Comparison of ENCODE assay signal across 23 cellular contexts in the genomic region with DNA sequence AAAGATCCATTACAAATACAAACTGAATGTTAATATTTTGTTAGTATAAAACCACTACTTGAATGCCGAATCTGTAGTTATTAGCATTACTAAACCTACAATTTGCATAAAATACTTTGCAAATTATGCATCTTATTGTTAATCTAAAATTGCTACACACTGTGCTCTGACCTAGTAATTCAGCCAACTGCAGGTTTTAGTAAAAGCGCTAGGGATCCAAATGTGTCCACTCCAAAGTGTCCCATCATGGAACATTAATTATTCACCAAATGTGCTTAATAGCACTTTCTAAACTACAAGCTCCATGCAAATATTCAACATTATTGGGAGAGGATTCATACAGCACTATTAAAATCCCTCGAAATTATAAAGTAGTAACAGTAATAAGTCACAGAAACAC. TPM values are rescaled to one million over a fixed set of nuclear protein-coding genes. Genes with fewer than 3 reads are reported as not detected.
DNase-seq lines count a peak whose midpoint lies in the region; ATAC-seq and TF ChIP-seq lines count a peak whose summit lies in the region.
"Had no signal": no experiment of that assay in that cellular context is flagged by ENCODE, and none has a peak within 500 bp of the region (broad histone marks: within the 10 kb centered on the region; RNA-seq: fewer than 3 reads in every experiment).

No MANE protein-coding gene starts in this region.

- H3K4me3 Mint-ChIP-seq in GM23338 = no peak overlapping the region
- no peak overlapping the region for H3K4me3 Mint-ChIP-seq in activated CD8-positive, alpha-beta memory T cell treated with anti-CD3 and anti-CD28 coated beads, Interleukin-2, amount 10 ng/mL, durations not matched to agents 7 days and 5 days
- H3K4me3 Mint-ChIP-seq in activated T-helper 17 cell treated with anti-CD3 and anti-CD28 coated beads, Interleukin-2, amount 50 U/mL, for 72 hours = no peak overlapping the region
- H3K4me3 Mint-ChIP-seq in activated T-helper 2 cell treated with anti-CD3 and anti-CD28 coated beads, Interferon-gamma antibody, Interleukin-2, Interleukin-4, amounts not matched to agents 10 μg/mL and 5 μg/mL and 100 μg/mL, durations not matched to agents 14 hours and 24 hours and 36 hours (ENCODE audit: low read depth) = no peak overlapping the region
- H3K4me3 Mint-ChIP-seq: CD14-positive monocyte; CD4-positive, alpha-beta T cell; CD8-positive, alpha-beta memory T cell; H9 had no signal

- WGBS in sigmoid colon, 2 donors = 90 to 92% methylated on average over 3 of the region's 3 CpGs

- no peaks in the 10 kb centered on the region for H3K36me3 Mint-ChIP-seq in GM23338 (ENCODE audit: low read depth)
- peaks cover 2% of the 10 kb centered on the region for H3K36me3 Mint-ChIP-seq in activated CD8-positive, alpha-beta memory T cell treated with anti-CD3 and anti-CD28 coated beads, Interleukin-2, amount 10 ng/mL, durations not matched to agents 7 days and 5 days
- no peaks in the 10 kb centered on the region for H3K36me3 Mint-ChIP-seq in activated T-helper 17 cell treated with anti-CD3 and anti-CD28 coated beads, Interleukin-2, amount 50 U/mL, for 72 hours (ENCODE audit: low read depth)
- H3K36me3 Mint-ChIP-seq in activated T-helper 2 cell treated with anti-CD3 and anti-CD28 coated beads, Interferon-gamma antibody, Interleukin-2, Interleukin-4, amounts not matched to agents 10 μg/mL and 5 μg/mL and 100 μg/mL, durations not matched to agents 14 hours and 24 hours and 36 hours (ENCODE audit: low read depth) = no peaks in the 10 kb centered on the region
- H3K36me3 Mint-ChIP-seq: CD8-positive, alpha-beta memory T cell had no signal

- peaks cover 10% of the 10 kb centered on the region; the same call in 2 of the 3 replicates for H3K4me1 Mint-ChIP-seq in GM23338
- H3K4me1 Mint-ChIP-seq in activated CD8-positive, alpha-beta memory T cell treated with anti-CD3 and anti-CD28 coated beads, Interleukin-2, amount 10 ng/mL, durations not matched to agents 7 days and 5 days = peaks cover 3% of the 10 kb centered on the region
- no peaks in the 10 kb centered on the region for H3K4me1 Mint-ChIP-seq in activated T-helper 17 cell treated with anti-CD3 and anti-CD28 coated beads, Interleukin-2, amount 50 U/mL, for 72 hours
- H3K4me1 Mint-ChIP-seq in activated T-helper 2 cell treated with anti-CD3 and anti-CD28 coated beads, Interferon-gamma antibody, Interleukin-2, Interleukin-4, amounts not matched to agents 10 μg/mL and 5 μg/mL and 100 μg/mL, durations not matched to agents 14 hours and 24 hours and 36 hours (ENCODE audit: low read depth) = peaks cover 4% of the 10 kb centered on the region

- peaks cover 99% of the 10 kb centered on the region for H3K79me2 ChIP-seq in GM23338 (replicated peaks; ENCODE audit: insufficient read depth)

- H3K27ac Mint-ChIP-seq in GM23338 = no peak overlapping the region
- H3K27ac Mint-ChIP-seq in activated CD8-positive, alpha-beta memory T cell treated with anti-CD3 and anti-CD28 coated beads, Interleukin-2, amount 10 ng/mL, durations not matched to agents 7 days and 5 days = no peak overlapping the region
- H3K27ac Mint-ChIP-seq in activated T-helper 17 cell treated with anti-CD3 and anti-CD28 coated beads, Interleukin-2, amount 50 U/mL, for 72 hours = no peak overlapping the region
- H3K27ac Mint-ChIP-seq in activated T-helper 2 cell treated with anti-CD3 and anti-CD28 coated beads, Interferon-gamma antibody, Interleukin-2, Interleukin-4, amounts not matched to agents 10 μg/mL and 5 μg/mL and 100 μg/mL, durations not matched to agents 14 hours and 24 hours and 36 hours = no peak overlapping the region
- H3K27ac Mint-ChIP-seq: CD14-positive monocyte; CD4-positive, alpha-beta T cell; CD8-positive, alpha-beta memory T cell; H9 had no signal

- H3K27ac ChIP-seq in GM23338 (ENCODE audit: low read depth) = no peak overlapping the region
- peak overlapping the region; percentile 76 for H3K27ac ChIP-seq in VCaP
- peak overlapping the region in 3 of 4 donors; percentile 66 to 76 (median 67) for H3K27ac ChIP-seq in sigmoid colon
- H3K27ac ChIP-seq: A549; BLaER1 treated with 17β-estradiol and CSF1 and Interleukin-3, amounts not matched to agents 10 nM and 100 nM; GM23248 had no signal

- no peak overlapping the region for H2AFZ ChIP-seq in GM23338
- H2AFZ ChIP-seq: GM23248 had no signal

- no peak for TF ChIP-seq POLR2A in sigmoid colon (IDR thresholded peaks at IDR 0.05)

- H3K4me3 ChIP-seq in GM23338 (no peak overlapping the region), sigmoid colon (no peak overlapping the region)
- H3K4me3 ChIP-seq: A549; BLaER1 treated with 17β-estradiol and CSF1 and Interleukin-3, amounts not matched to agents 10 nM and 100 nM; GM23248 had no signal

- H3K36me3 ChIP-seq in GM23338 (ENCODE audit: insufficient read depth) = no peaks in the 10 kb centered on the region
- no peaks in the 10 kb centered on the region for H3K36me3 ChIP-seq in sigmoid colon
- H3K36me3 ChIP-seq: BE2C had no signal

- H3K4me1 ChIP-seq in GM23338 (ENCODE audit: insufficient read depth) = peaks cover 14% of the 10 kb centered on the region
- peaks cover 0 to 26% (median 17%) of the 10 kb centered on the region in 4 donors for H3K4me1 ChIP-seq in sigmoid colon
- H3K4me1 ChIP-seq: BE2C; BLaER1 treated with 17β-estradiol and CSF1 and Interleukin-3, amounts not matched to agents 10 nM and 100 nM had no signal

- H3K27me3 ChIP-seq in GM23338 (ENCODE audit: insufficient read depth) (no peaks in the 10 kb centered on the region), sigmoid colon (no peaks in the 10 kb centered on the region)
- H3K27me3 ChIP-seq: BE2C; BLaER1 treated with 17β-estradiol and CSF1 and Interleukin-3, amounts not matched to agents 10 nM and 100 nM had no signal

- peaks cover 2% of the 10 kb centered on the region for H3K27me3 Mint-ChIP-seq in GM23338 (ENCODE audit: insufficient read depth, low read depth, poor library complexity)
- no peaks in the 10 kb centered on the region for H3K27me3 Mint-ChIP-seq in activated CD8-positive, alpha-beta memory T cell treated with anti-CD3 and anti-CD28 coated beads, Interleukin-2, amount 10 ng/mL, durations not matched to agents 7 days and 5 days
- H3K27me3 Mint-ChIP-seq in activated T-helper 17 cell treated with anti-CD3 and anti-CD28 coated beads, Interleukin-2, amount 50 U/mL, for 72 hours = no peaks in the 10 kb centered on the region
- H3K27me3 Mint-ChIP-seq in activated T-helper 2 cell treated with anti-CD3 and anti-CD28 coated beads, Interferon-gamma antibody, Interleukin-2, Interleukin-4, amounts not matched to agents 10 μg/mL and 5 μg/mL and 100 μg/mL, durations not matched to agents 14 hours and 24 hours and 36 hours (ENCODE audit: low read depth) = no peaks in the 10 kb centered on the region
- H3K27me3 Mint-ChIP-seq: CD4-positive, alpha-beta T cell; CD8-positive, alpha-beta memory T cell had no signal

- no peak for TF ChIP-seq CTCF in GM23338 (conservative IDR thresholded peaks at IDR 0.05; ENCODE audit: low read depth in 2 of 2)
- no peak for TF ChIP-seq CTCF in VCaP (conservative IDR thresholded peaks at IDR 0.05)
- no peak for TF ChIP-seq CTCF in sigmoid colon (IDR thresholded peaks at IDR 0.05)

- H3K9me3 ChIP-seq in sigmoid colon = no peaks in the 10 kb centered on the region
- H3K9me3 ChIP-seq: A549; BE2C; BLaER1 treated with 17β-estradiol and CSF1 and Interleukin-3, amounts not matched to agents 10 nM and 100 nM had no signal

- CTCF ChIA-PET in activated CD8-positive, alpha-beta memory T cell treated with anti-CD3 and anti-CD28 coated beads, Interleukin-2, amount 10 ng/mL, durations not matched to agents 7 days and 5 days (lab: Charles Lee) = no interaction called here

- H3K4me2 ChIP-seq in GM23338 = peak overlapping the region; percentile 31
- H3K4me2 ChIP-seq: A549; BLaER1 treated with 17β-estradiol and CSF1 and Interleukin-3, amounts not matched to agents 10 nM and 100 nM had no signal

- intact Hi-C loops in sigmoid colon (cut with DNase I) = no loop called here
- intact Hi-C loops in activated T-helper 2 cell treated with anti-CD3 and anti-CD28 coated beads, Interferon-gamma antibody, Interleukin-2, Interleukin-4, amounts not matched to agents 10 μg/mL and 5 μg/mL and 100 μg/mL, durations not matched to agents 14 hours and 24 hours and 36 hours (cut with micrococcal nuclease) = no loop called here

- H3K9me2 ChIP-seq in GM23338 (ENCODE audit: insufficient read depth) = no peaks in the 10 kb centered on the region

- no peaks in the 10 kb centered on the region for H3F3A ChIP-seq in GM23338 (replicated peaks; ENCODE audit: low read depth)

- peaks cover 5% of the 10 kb centered on the region; the same call in 1 of the 2 replicates for H4K20me1 ChIP-seq in GM23338 (replicated peaks; ENCODE audit: insufficient read depth)

- H3K9me3 Mint-ChIP-seq in GM23338 = no peaks in the 10 kb centered on the region
- no peaks in the 10 kb centered on the region for H3K9me3 Mint-ChIP-seq in activated CD8-positive, alpha-beta memory T cell treated with anti-CD3 and anti-CD28 coated beads, Interleukin-2, amount 10 ng/mL, durations not matched to agents 7 days and 5 days (ENCODE audit: low read depth)
- H3K9me3 Mint-ChIP-seq in activated T-helper 17 cell treated with anti-CD3 and anti-CD28 coated beads, Interleukin-2, amount 50 U/mL, for 72 hours = no peaks in the 10 kb centered on the region
- H3K9me3 Mint-ChIP-seq in activated T-helper 2 cell treated with anti-CD3 and anti-CD28 coated beads, Interferon-gamma antibody, Interleukin-2, Interleukin-4, amounts not matched to agents 10 μg/mL and 5 μg/mL and 100 μg/mL, durations not matched to agents 14 hours and 24 hours and 36 hours = no peaks in the 10 kb centered on the region
- H3K9me3 Mint-ChIP-seq: CD4-positive, alpha-beta T cell; CD8-positive, alpha-beta memory T cell; H9 had no signal

- no peak for DNase-seq in GM23338 (ENCODE audit: low spot score)
- peak; percentile 45 for DNase-seq in cerebellum (ENCODE audit: low spot score)
- DNase-seq in sigmoid colon = no peak
- no peak for DNase-seq in activated CD8-positive, alpha-beta memory T cell treated with anti-CD3 and anti-CD28 coated beads, Interleukin-2, amount 10 ng/mL, durations not matched to agents 7 days and 5 days
- DNase-seq in activated T-helper 2 cell treated with anti-CD3 and anti-CD28 coated beads, Interferon-gamma antibody, Interleukin-2, Interleukin-4, amounts not matched to agents 10 μg/mL and 5 μg/mL and 100 μg/mL, durations not matched to agents 14 hours and 24 hours and 36 hours (ENCODE audit: low spot score) = no peak
- DNase-seq: 8988T; ACHN; AML-193; BE2C; CD4-positive, alpha-beta T cell; CD8-positive, alpha-beta memory T cell; DMS 273 treated with DMSO at 0.1 percent for 48 hours; DMS79; EL; GF-D8; GM23248; H9 had no signal

- no peak for TF ChIP-seq EP300 in sigmoid colon (IDR thresholded peaks at IDR 0.05)

- no peak for ATAC-seq in GM23338
- ATAC-seq in activated CD8-positive, alpha-beta memory T cell treated with anti-CD3 and anti-CD28 coated beads, Interleukin-2, amount 10 ng/mL, durations not matched to agents 7 days and 5 days = no peak
- no peak for ATAC-seq in activated T-helper 17 cell treated with anti-CD3 and anti-CD28 coated beads, Interleukin-2, amount 50 U/mL, for 72 hours (replicated peaks)
- ATAC-seq: A549, HCT116 had no signal

RNA-seq across cellular contexts. Expression of a gene that starts 14.2 kb away (rescaled TPM):
- 29.9 and 36.9 TPM in 2 replicates for total RNA-seq in GM23338 (2014; rRNA removed; shearing (Covaris generic))
- polyA plus RNA-seq in GM23338 (2016; fragmentation: Nextera tagmentation; extraction: Ambion mirVana) (21.7 and 25.7 TPM in 2 replicates), sigmoid colon (10 to 100 TPM in 1 of 3 donors, 1 to 10 TPM in 2; 5.4 to 11.5 (median 7.6) TPM)
- total RNA-seq in cerebellum (140 TPM), sigmoid colon (10 to 100 TPM; 26.0 to 64.8 (median 37.0) TPM)
- 10 to 100 TPM; 49.3 to 55.4 TPM for total RNA-seq in activated CD8-positive, alpha-beta memory T cell treated with anti-CD3 and anti-CD28 coated beads, Interleukin-2, amount 10 ng/mL, durations not matched to agents 7 days and 5 days
- 10 to 100 TPM; 30.8 to 33.1 TPM for total RNA-seq in activated T-helper 17 cell treated with anti-CD3 and anti-CD28 coated beads, Interleukin-2, amount 50 U/mL, for 72 hours
- total RNA-seq in activated T-helper 2 cell treated with anti-CD3 and anti-CD28 coated beads, Interferon-gamma antibody, Interleukin-2, Interleukin-4, amounts not matched to agents 10 μg/mL and 5 μg/mL and 100 μg/mL, durations not matched to agents 14 hours and 24 hours and 36 hours = 34.7 and 36.6 TPM in 2 replicates

RNA-seq across cellular contexts. Expression of a gene that starts 41.4 kb away (rescaled TPM):
- 1,413 and 1,678 TPM in 2 replicates for total RNA-seq in GM23338 (2014; rRNA removed; shearing (Covaris generic))
- polyA plus RNA-seq in GM23338 (2016; fragmentation: Nextera tagmentation; extraction: Ambion mirVana) = 1,712 and 1,715 TPM in 2 replicates
- 582 TPM for total RNA-seq in cerebellum
- 1,000 to 10,000 TPM; 1,578 to 2,161 (median 1,920) TPM for total RNA-seq in sigmoid colon
- 1,000 to 10,000 TPM; 1,795 to 2,662 (median 1,962) TPM for polyA plus RNA-seq in sigmoid colon
- 1,000 to 10,000 TPM in 1 of 2 experiments, 100 to 1,000 TPM in 1; 778 to 1,078 TPM for total RNA-seq in activated CD8-positive, alpha-beta memory T cell treated with anti-CD3 and anti-CD28 coated beads, Interleukin-2, amount 10 ng/mL, durations not matched to agents 7 days and 5 days
- 1,000 to 10,000 TPM; 1,630 to 2,257 TPM for total RNA-seq in activated T-helper 17 cell treated with anti-CD3 and anti-CD28 coated beads, Interleukin-2, amount 50 U/mL, for 72 hours
- total RNA-seq in activated T-helper 2 cell treated with anti-CD3 and anti-CD28 coated beads, Interferon-gamma antibody, Interleukin-2, Interleukin-4, amounts not matched to agents 10 μg/mL and 5 μg/mL and 100 μg/mL, durations not matched to agents 14 hours and 24 hours and 36 hours = 1,640 and 1,680 TPM in 2 replicates

RNA-seq across cellular contexts. Expression of a gene that starts 50.8 kb away (rescaled TPM):
- 90.0 and 94.7 TPM in 2 replicates for total RNA-seq in GM23338 (2014; rRNA removed; shearing (Covaris generic))
- polyA plus RNA-seq in GM23338 (2016; fragmentation: Nextera tagmentation; extraction: Ambion mirVana) (71.9 and 87.0 TPM in 2 replicates), sigmoid colon (10 to 100 TPM; 30.3 to 33.6 (median 31.4) TPM)
- total RNA-seq in cerebellum (68.1 TPM), sigmoid colon (100 to 1,000 TPM in 1 of 4 donors, 10 to 100 TPM in 3; 81.6 to 111 (median 94.7) TPM)
- 100 to 1,000 TPM in 1 of 2 experiments, 10 to 100 TPM in 1; 90.9 to 118 TPM for total RNA-seq in activated CD8-positive, alpha-beta memory T cell treated with anti-CD3 and anti-CD28 coated beads, Interleukin-2, amount 10 ng/mL, durations not matched to agents 7 days and 5 days
- total RNA-seq in activated T-helper 17 cell treated with anti-CD3 and anti-CD28 coated beads, Interleukin-2, amount 50 U/mL, for 72 hours = 100 to 1,000 TPM in 1 of 2 donors, 10 to 100 TPM in 1; 95.0 to 119 TPM
- total RNA-seq in activated T-helper 2 cell treated with anti-CD3 and anti-CD28 coated beads, Interferon-gamma antibody, Interleukin-2, Interleukin-4, amounts not matched to agents 10 μg/mL and 5 μg/mL and 100 μg/mL, durations not matched to agents 14 hours and 24 hours and 36 hours = 150 and 153 TPM in 2 replicates
